Comparison of ENCODE assay signal across 2 cellular contexts in the genomic region with DNA sequence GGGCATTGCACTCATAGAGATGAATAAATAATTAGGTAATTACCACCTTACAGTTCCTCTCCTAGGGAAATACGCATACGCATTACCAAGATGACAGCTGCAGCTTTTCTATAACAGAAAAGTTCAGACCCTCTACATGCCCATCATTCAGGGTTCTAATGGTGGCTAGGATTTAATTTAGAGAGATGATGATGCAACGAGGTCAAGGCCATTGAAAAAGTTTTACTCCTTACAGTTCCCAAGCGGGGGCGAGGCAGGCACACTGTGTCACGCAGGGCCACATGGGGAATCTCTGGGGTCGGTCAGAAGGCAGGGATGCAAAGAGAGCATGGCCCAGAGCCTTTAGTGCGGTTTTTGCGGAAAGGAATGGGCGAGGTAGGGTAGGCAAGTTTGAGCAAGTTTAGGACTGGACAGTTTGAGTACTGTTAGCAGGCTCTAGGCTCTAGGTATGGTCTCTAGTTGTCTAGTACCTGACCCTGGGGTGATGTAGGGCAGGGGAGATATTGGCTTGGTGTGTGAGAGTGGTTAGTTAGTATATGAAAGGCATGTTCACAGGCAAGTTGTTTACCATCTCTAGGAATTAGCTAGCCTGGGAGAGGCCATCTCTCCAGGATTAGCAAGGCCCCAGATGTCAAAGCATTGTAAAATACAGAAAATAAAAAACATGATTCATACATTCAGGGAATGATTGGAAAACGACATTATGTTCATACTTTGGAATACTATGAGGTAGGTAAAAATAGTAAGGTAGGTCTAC.
TF ChIP-seq lines count a peak whose summit lies in the region.

No MANE protein-coding gene starts in this region.

TF ChIP-seq in HEK293, 187 proteins besides CTCF, POLR2A, EP300 and RAD21:
- TF ChIP-seq, protein P1, sequence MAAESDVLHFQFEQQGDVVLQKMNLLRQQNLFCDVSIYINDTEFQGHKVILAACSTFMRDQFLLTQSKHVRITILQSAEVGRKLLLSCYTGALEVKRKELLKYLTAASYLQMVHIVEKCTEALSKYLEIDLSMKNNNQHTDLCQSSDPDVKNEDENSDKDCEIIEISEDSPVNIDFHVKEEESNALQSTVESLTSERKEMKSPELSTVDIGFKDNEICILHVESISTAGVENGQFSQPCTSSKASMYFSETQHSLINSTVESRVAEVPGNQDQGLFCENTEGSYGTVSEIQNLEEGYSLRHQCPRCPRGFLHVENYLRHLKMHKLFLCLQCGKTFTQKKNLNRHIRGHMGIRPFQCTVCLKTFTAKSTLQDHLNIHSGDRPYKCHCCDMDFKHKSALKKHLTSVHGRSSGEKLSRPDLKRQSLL (tag by site-specific recombination; IDR thresholded peaks at IDR 0.05): no peak
- 0 out of 2 replicates have a peak, but pooled peaks have one; percentile 39 for TF ChIP-seq ZNF146 (tag by site-specific recombination; IDR thresholded peaks at IDR 0.05)
TF ChIP-seq in HEK293: peak in this region for 1.

TF ChIP-seq in GM12878, 131 proteins besides CTCF, POLR2A, EP300 and RAD21:
- no peak for TF ChIP-seq SRF (IDR thresholded peaks at IDR 0.05; ENCODE audit: low read depth in 2 of 2, low read length in 2 of 2)
